Comparison of ENCODE assay signal across 1 cellular context in genomic region chr15:96331141-96331941, GRCh38.
TF ChIP-seq lines count a peak whose summit lies in the region.

No MANE protein-coding gene starts in this region.

TF ChIP-seq in HepG2, 621 proteins besides CTCF, POLR2A, EP300 and RAD21 (continued from another document):
- TF ChIP-seq ZBTB46 (CRISPR knock-in tag; IDR thresholded peaks at IDR 0.05; ENCODE audit: borderline replicate concordance), result no peak
- TF ChIP-seq ZNF274 (CRISPR knock-in tag; IDR thresholded peaks at IDR 0.05), result no peak
- no peak for TF ChIP-seq ELK4 (CRISPR knock-in tag; IDR thresholded peaks at IDR 0.05; ENCODE audit: borderline replicate concordance)
- no peak for TF ChIP-seq TBL1XR1 (IDR thresholded peaks at IDR 0.05; ENCODE audit: borderline replicate concordance, low read length, partially characterized antibody)
- peak; percentile 46 for TF ChIP-seq UBTF (CRISPR knock-in tag; IDR thresholded peaks at IDR 0.05)
- no peak for TF ChIP-seq ARNT (IDR thresholded peaks at IDR 0.05)
- no peak for TF ChIP-seq HNF1B (CRISPR knock-in tag; IDR thresholded peaks at IDR 0.05)
- TF ChIP-seq NPAS2 (CRISPR knock-in tag; IDR thresholded peaks at IDR 0.05; ENCODE audit: borderline replicate concordance), result no peak
- no peak for TF ChIP-seq ETV5 (CRISPR knock-in tag; IDR thresholded peaks at IDR 0.05; ENCODE audit: borderline replicate concordance)
- TF ChIP-seq ZNF800 (CRISPR knock-in tag; IDR thresholded peaks at IDR 0.05), result no peak
- TF ChIP-seq ZZZ3 (CRISPR knock-in tag; IDR thresholded peaks at IDR 0.05; ENCODE audit: borderline replicate concordance), result no peak
- peak; percentile 11; the same call in 1 of the 2 replicates for TF ChIP-seq SALL1 (CRISPR knock-in tag; IDR thresholded peaks at IDR 0.05)
- TF ChIP-seq RFXANK (CRISPR knock-in tag; IDR thresholded peaks at IDR 0.05), result no peak
- TF ChIP-seq KDM5A (IDR thresholded peaks at IDR 0.05; ENCODE audit: borderline replicate concordance, low read length), result 0 out of 2 replicates have a peak, but pooled peaks have one; percentile 4
- TF ChIP-seq ZC3H4 (CRISPR knock-in tag; IDR thresholded peaks at IDR 0.05; ENCODE audit: borderline replicate concordance), result no peak
- TF ChIP-seq TERF1 (CRISPR knock-in tag; IDR thresholded peaks at IDR 0.05), result no peak
- no peak for TF ChIP-seq JUN (CRISPR knock-in tag; IDR thresholded peaks at IDR 0.05)
- TF ChIP-seq ZMYM2 (CRISPR knock-in tag; IDR thresholded peaks at IDR 0.05), result no peak
- TF ChIP-seq ASH2L (IDR thresholded peaks at IDR 0.05; ENCODE audit: insufficient read length, low read depth, low read length), result peak; percentile 33
- no peak for TF ChIP-seq ZNF674 (CRISPR knock-in tag; IDR thresholded peaks at IDR 0.05; ENCODE audit: low read depth)
- TF ChIP-seq HOXA5 (CRISPR knock-in tag; IDR thresholded peaks at IDR 0.05), result no peak
- no peak for TF ChIP-seq THAP11 (CRISPR knock-in tag; IDR thresholded peaks at IDR 0.05)
- TF ChIP-seq FOXM1 (CRISPR knock-in tag; IDR thresholded peaks at IDR 0.05), result no peak
- no peak for TF ChIP-seq ESRRA (CRISPR knock-in tag; IDR thresholded peaks at IDR 0.05; ENCODE audit: low read depth)
- no peak for TF ChIP-seq ZNF225 (CRISPR knock-in tag; IDR thresholded peaks at IDR 0.05)
- no peak for TF ChIP-seq RERE (CRISPR knock-in tag; IDR thresholded peaks at IDR 0.05; ENCODE audit: low read depth)
- no peak for TF ChIP-seq ZHX2 (IDR thresholded peaks at IDR 0.05; ENCODE audit: low read depth)
- no peak for TF ChIP-seq ZHX2 (CRISPR knock-in tag; IDR thresholded peaks at IDR 0.05; ENCODE audit: borderline replicate concordance)
- no peak for TF ChIP-seq POLR2AphosphoS2 (IDR thresholded peaks at IDR 0.05; ENCODE audit: low read depth, low read length)
- TF ChIP-seq RORA (CRISPR knock-in tag; IDR thresholded peaks at IDR 0.05), result no peak
